ENCODE assay signal across 18 cellular contexts in genomic region chr6:154491567-154492470, GRCh38. TPM values are rescaled to one million over a fixed set of nuclear protein-coding genes. Genes with fewer than 3 reads are reported as not detected.
DNase-seq lines count a peak whose midpoint lies in the region; ATAC-seq lines count a peak whose summit lies in the region.
"Had no signal": no experiment of that assay in that cellular context is flagged by ENCODE, and none has a peak within 500 bp of the region (broad histone marks: within the 10 kb centered on the region; RNA-seq: fewer than 3 reads in every experiment).

No MANE protein-coding gene starts in this region.

- DNase-seq in DMS53 (lab: John Stamatoyannopoulos, UW) (peak; percentile 17), DMS53 treated with DMSO at 0.1 percent for 48 hours (lab: John Stamatoyannopoulos, UW; ENCODE audit: unreplicated experiment) (no peak), Karpas-422 (no peak), NOMO-1 (lab: John Stamatoyannopoulos, UW; ENCODE audit: unreplicated experiment in 2 of 2) (no peak), NCI-H82 (lab: John Stamatoyannopoulos, UW) (no peak)
- DNase-seq: activated CD4-positive, CD25-positive, alpha-beta regulatory T cell; DMS79 treated with DMSO at 0.1 percent for 48 hours; esophagus squamous epithelium; H7; NCI-H187; Right ventricle myocardium superior had no signal

- H3K27ac ChIP-seq in angular gyrus (ENCODE audit: low read depth, low read length): peak overlapping the region; percentile 32
- peak overlapping the region; percentile 3 for H3K27ac ChIP-seq in rectal smooth muscle tissue (ENCODE audit: low read depth, low read length)
- H3K27ac ChIP-seq in Karpas-422 (ENCODE audit: low read length): no peak overlapping the region
- H3K27ac ChIP-seq: 22Rv1, ascending aorta, esophagus squamous epithelium, neutrophil had no signal

- H2AFZ ChIP-seq in Karpas-422 (ENCODE audit: low read length): no peak overlapping the region

- H3K9ac ChIP-seq in rectal smooth muscle tissue (ENCODE audit: low read length) (no peak overlapping the region), Karpas-422 (ENCODE audit: low read length) (no peak overlapping the region)

- H3K9me2 ChIP-seq in Karpas-422 (replicated peaks; ENCODE audit: insufficient read depth, low read length): no peaks in the 10 kb centered on the region

- no peaks in the 10 kb centered on the region for H3K9me3 ChIP-seq in Karpas-422 (ENCODE audit: low read length)
- H3K9me3 ChIP-seq: ascending aorta, esophagus squamous epithelium, neutrophil had no signal

- H3K27me3 ChIP-seq in rectal smooth muscle tissue (ENCODE audit: control insufficient read depth, insufficient read depth, low read length) (no peaks in the 10 kb centered on the region), Karpas-422 (ENCODE audit: low read length) (no peaks in the 10 kb centered on the region)
- H3K27me3 ChIP-seq: ascending aorta, esophagus squamous epithelium, neutrophil had no signal

- no peak overlapping the region for H3K4me2 ChIP-seq in Karpas-422 (ENCODE audit: low read depth, low read length, poor library complexity, severe bottlenecking)

- H4K20me1 ChIP-seq in Karpas-422 (ENCODE audit: insufficient read depth, low read depth, low read length): no peaks in the 10 kb centered on the region

- peak; percentile 74 for ATAC-seq in HG03354 (IDR thresholded peaks at IDR 0.05; ENCODE audit: poor library complexity, severe bottlenecking, unreplicated experiment)
- ATAC-seq: sciatic nerve had no signal

- H3K4me3 ChIP-seq in rectal smooth muscle tissue (ENCODE audit: low read length) (no peak overlapping the region), Karpas-422 (ENCODE audit: low read length) (no peak overlapping the region)
- H3K4me3 ChIP-seq: ascending aorta, esophagus squamous epithelium had no signal

- no peaks in the 10 kb centered on the region for H3K79me2 ChIP-seq in Karpas-422 (ENCODE audit: low read length)

- H3K4me1 ChIP-seq in rectal smooth muscle tissue (ENCODE audit: control insufficient read depth, insufficient read depth, low read length) (peaks cover 13% of the 10 kb centered on the region), Karpas-422 (ENCODE audit: low read length) (no peaks in the 10 kb centered on the region)

- H3K36me3 ChIP-seq in rectal smooth muscle tissue (ENCODE audit: control insufficient read depth, insufficient read depth, low read length) (no peaks in the 10 kb centered on the region), Karpas-422 (ENCODE audit: insufficient read depth, low read length) (no peaks in the 10 kb centered on the region)
- H3K36me3 ChIP-seq: ascending aorta, neutrophil had no signal

RNA-seq across cellular contexts. Expression of gene CNKSR3, which starts 18.7 kb away (rescaled TPM):
- under 0.01 TPM in 1 of 2 replicates, not detected in the other for total RNA-seq in Karpas-422 (2014; rRNA removed; shearing (Covaris generic); ENCODE audit: low replicate concordance)
